ENCODE assay signal across 17 cellular contexts in genomic region chr3:23201154-23201838, GRCh38. TPM values are rescaled to one million over a fixed set of nuclear protein-coding genes. Genes with fewer than 3 reads are reported as not detected.
A peak's percentile ranks its signal among the peaks of the same experiment; 100 is the strongest.
DNase-seq lines count a peak whose midpoint lies in the region; ATAC-seq, FAIRE-seq and TF ChIP-seq lines count a peak whose summit lies in the region.
"Had no signal": no experiment of that assay in that cellular context is flagged by ENCODE, and none has a peak within 500 bp of the region (broad histone marks: within the 10 kb centered on the region; RNA-seq: fewer than 3 reads in every experiment).

No MANE protein-coding gene starts in this region.

- no peaks in the 10 kb centered on the region for H3K9me3 Mint-ChIP-seq in activated CD4-positive, alpha-beta T cell treated with anti-CD3 and anti-CD28 coated beads, Interleukin-2, amount 10 ng/mL, durations not matched to agents 7 days and 5 days
- H3K9me3 Mint-ChIP-seq in activated CD4-positive, alpha-beta memory T cell treated with anti-CD3 and anti-CD28 coated beads, Interleukin-2, amount 10 ng/mL, durations not matched to agents 7 days and 5 days = no peaks in the 10 kb centered on the region
- H3K9me3 Mint-ChIP-seq in endodermal cell = no peaks in the 10 kb centered on the region
- no peaks in the 10 kb centered on the region for H3K9me3 Mint-ChIP-seq in progenitor cell of endocrine pancreas (ENCODE audit: low read depth)

- no peak overlapping the region for H3K4me3 ChIP-seq in endodermal cell (ENCODE audit: low read length)
- H3K4me3 ChIP-seq: lung had no signal

- TF ChIP-seq CTCF in endodermal cell (conservative IDR thresholded peaks at IDR 0.05) = no peak
- no peak for TF ChIP-seq CTCF in progenitor cell of endocrine pancreas (IDR thresholded peaks at IDR 0.05; ENCODE audit: unreplicated experiment)

- no peak overlapping the region for H3K27ac Mint-ChIP-seq in activated CD4-positive, alpha-beta T cell treated with anti-CD3 and anti-CD28 coated beads, Interleukin-2, amount 10 ng/mL, durations not matched to agents 7 days and 5 days
- no peak overlapping the region for H3K27ac Mint-ChIP-seq in activated CD4-positive, alpha-beta memory T cell treated with anti-CD3 and anti-CD28 coated beads, Interleukin-2, amount 10 ng/mL, durations not matched to agents 7 days and 5 days
- no peak overlapping the region for H3K27ac Mint-ChIP-seq in endodermal cell
- H3K27ac Mint-ChIP-seq in progenitor cell of endocrine pancreas = no peak overlapping the region
- H3K27ac Mint-ChIP-seq: activated CD8-positive, alpha-beta memory T cell treated with anti-CD3 and anti-CD28 coated beads, Interleukin-2, amount 10 ng/mL, durations not matched to agents 7 days and 5 days had no signal

- no peaks in the 10 kb centered on the region for H3K9me3 ChIP-seq in endodermal cell (ENCODE audit: control insufficient read depth, low read length)
- H3K9me3 ChIP-seq: neutrophil, sigmoid colon, tibial artery had no signal

- WGBS in endodermal cell (ENCODE audit: insufficient coverage in 1 of 2, insufficient read length in 1 of 2), 2 experiments = 90 to 95% methylated on average over 5 to 10 of the region's 10 CpGs

- H3K27ac ChIP-seq in endodermal cell (ENCODE audit: low read depth, low read length) = no peak overlapping the region
- H3K27ac ChIP-seq: neutrophil had no signal

- POLR2A ChIA-PET in activated CD4-positive, alpha-beta T cell treated with anti-CD3 and anti-CD28 coated beads, Interleukin-2, amount 10 ng/mL, durations not matched to agents 7 days and 5 days (lab: Charles Lee) = no interaction called here
- POLR2A ChIA-PET in activated CD4-positive, alpha-beta memory T cell treated with anti-CD3 and anti-CD28 coated beads, Interleukin-2, amount 10 ng/mL, durations not matched to agents 7 days and 5 days (lab: Charles Lee) = no interaction called here

- H3K27me3 ChIP-seq in endodermal cell (ENCODE audit: control insufficient read depth, insufficient read depth, low read length, poor library complexity, severe bottlenecking) = peaks cover 29% of the 10 kb centered on the region
- H3K27me3 ChIP-seq: sigmoid colon, tibial artery had no signal

- H3K27me3 Mint-ChIP-seq in activated CD4-positive, alpha-beta T cell treated with anti-CD3 and anti-CD28 coated beads, Interleukin-2, amount 10 ng/mL, durations not matched to agents 7 days and 5 days = peaks cover 30% of the 10 kb centered on the region
- H3K27me3 Mint-ChIP-seq in activated CD4-positive, alpha-beta memory T cell treated with anti-CD3 and anti-CD28 coated beads, Interleukin-2, amount 10 ng/mL, durations not matched to agents 7 days and 5 days = peaks cover 31% of the 10 kb centered on the region
- H3K27me3 Mint-ChIP-seq in endodermal cell (ENCODE audit: insufficient read depth) (peaks cover 50% of the 10 kb centered on the region), progenitor cell of endocrine pancreas (peaks cover 43% of the 10 kb centered on the region)

- H3K9ac ChIP-seq in endodermal cell (ENCODE audit: extremely low read depth, low read length, poor library complexity, severe bottlenecking) = no peak overlapping the region

- DNase-seq in activated CD4-positive, alpha-beta T cell treated with anti-CD3 and anti-CD28 coated beads, Interleukin-2, amount 10 ng/mL, durations not matched to agents 7 days and 5 days = no peak
- DNase-seq in activated CD4-positive, alpha-beta T cell treated with anti-CD3 and anti-CD28 coated beads, Interleukin-2, amount 50 U/mL, for 1 hour = no peak
- no peak for DNase-seq in activated CD4-positive, alpha-beta memory T cell treated with anti-CD3 and anti-CD28 coated beads, Interleukin-2, amount 10 ng/mL, durations not matched to agents 7 days and 5 days
- no peak for DNase-seq in endodermal cell
- no peak for DNase-seq in progenitor cell of endocrine pancreas (ENCODE audit: low spot score, unreplicated experiment)
- no peak for DNase-seq in frontal cortex (ENCODE audit: low spot score in 2 of 2)
- DNase-seq: activated CD8-positive, alpha-beta memory T cell treated with anti-CD3 and anti-CD28 coated beads, Interleukin-2, amount 10 ng/mL, durations not matched to agents 7 days and 5 days; NCI-H82; sigmoid colon; stimulated activated CD4-positive, alpha-beta T cell treated with anti-CD3 and anti-CD28 coated beads, Interleukin-2, amount 100 ng/mL, for 24 hours; tibial artery had no signal

- FAIRE-seq in frontal cortex (lab: Jason Lieb, UNC) = no peak
- FAIRE-seq: A204.1, H1 had no signal

- peaks cover 9% of the 10 kb centered on the region for H3K4me1 Mint-ChIP-seq in activated CD4-positive, alpha-beta T cell treated with anti-CD3 and anti-CD28 coated beads, Interleukin-2, amount 10 ng/mL, durations not matched to agents 7 days and 5 days
- H3K4me1 Mint-ChIP-seq in activated CD4-positive, alpha-beta memory T cell treated with anti-CD3 and anti-CD28 coated beads, Interleukin-2, amount 10 ng/mL, durations not matched to agents 7 days and 5 days = peaks cover 10% of the 10 kb centered on the region
- H3K4me1 Mint-ChIP-seq in endodermal cell (peaks cover 20% of the 10 kb centered on the region), progenitor cell of endocrine pancreas (ENCODE audit: low read depth) (peaks cover 5% of the 10 kb centered on the region)

- peak overlapping the region; percentile 70 for H3K4me3 Mint-ChIP-seq in activated CD4-positive, alpha-beta T cell treated with anti-CD3 and anti-CD28 coated beads, Interleukin-2, amount 10 ng/mL, durations not matched to agents 7 days and 5 days
- peak overlapping the region; percentile 18 for H3K4me3 Mint-ChIP-seq in activated CD4-positive, alpha-beta memory T cell treated with anti-CD3 and anti-CD28 coated beads, Interleukin-2, amount 10 ng/mL, durations not matched to agents 7 days and 5 days
- H3K4me3 Mint-ChIP-seq in endodermal cell (peak overlapping the region; percentile 78), progenitor cell of endocrine pancreas (ENCODE audit: low read depth) (peak overlapping the region; percentile 82)
- H3K4me3 Mint-ChIP-seq: activated CD8-positive, alpha-beta memory T cell treated with anti-CD3 and anti-CD28 coated beads, Interleukin-2, amount 10 ng/mL, durations not matched to agents 7 days and 5 days had no signal

- no peak for ATAC-seq in GM21390 (IDR thresholded peaks at IDR 0.05; ENCODE audit: unreplicated experiment)
- no peak for ATAC-seq in GM19328 (IDR thresholded peaks at IDR 0.05; ENCODE audit: unreplicated experiment)
- ATAC-seq: activated CD8-positive, alpha-beta memory T cell treated with anti-CD3 and anti-CD28 coated beads, Interleukin-2, amount 10 ng/mL, durations not matched to agents 7 days and 5 days had no signal

- H3K36me3 Mint-ChIP-seq in activated CD4-positive, alpha-beta T cell treated with anti-CD3 and anti-CD28 coated beads, Interleukin-2, amount 10 ng/mL, durations not matched to agents 7 days and 5 days (ENCODE audit: low read depth) = no peaks in the 10 kb centered on the region
- no peaks in the 10 kb centered on the region for H3K36me3 Mint-ChIP-seq in activated CD4-positive, alpha-beta memory T cell treated with anti-CD3 and anti-CD28 coated beads, Interleukin-2, amount 10 ng/mL, durations not matched to agents 7 days and 5 days (ENCODE audit: low read depth)
- no peaks in the 10 kb centered on the region for H3K36me3 Mint-ChIP-seq in endodermal cell (ENCODE audit: low read depth)
- no peaks in the 10 kb centered on the region for H3K36me3 Mint-ChIP-seq in progenitor cell of endocrine pancreas (ENCODE audit: insufficient read depth)
- H3K36me3 Mint-ChIP-seq: activated CD8-positive, alpha-beta memory T cell treated with anti-CD3 and anti-CD28 coated beads, Interleukin-2, amount 10 ng/mL, durations not matched to agents 7 days and 5 days had no signal

- H3K36me3 ChIP-seq in endodermal cell (ENCODE audit: control insufficient read depth, insufficient read depth, low read length) = no peaks in the 10 kb centered on the region
- H3K36me3 ChIP-seq: neutrophil, sigmoid colon had no signal

- peaks cover 15% of the 10 kb centered on the region for H3K4me1 ChIP-seq in endodermal cell (ENCODE audit: control insufficient read depth, insufficient read depth, low read length)

- CTCF ChIA-PET in activated CD4-positive, alpha-beta T cell treated with anti-CD3 and anti-CD28 coated beads, Interleukin-2, amount 10 ng/mL, durations not matched to agents 7 days and 5 days (lab: Charles Lee) = interaction anchor here (0.6 kb wide), 1 partner anchor 20 kb away, joined by 3 read pairs; no protein-coding TSS in a partner anchor
- CTCF ChIA-PET in activated CD4-positive, alpha-beta memory T cell treated with anti-CD3 and anti-CD28 coated beads, Interleukin-2, amount 10 ng/mL, durations not matched to agents 7 days and 5 days (lab: Charles Lee) = no interaction called here

RNA-seq across cellular contexts. Expression of gene UBE2E2, which starts 1.8 kb away (rescaled TPM):
- total RNA-seq in activated CD4-positive, alpha-beta T cell treated with anti-CD3 and anti-CD28 coated beads, Interleukin-2, amount 10 ng/mL, durations not matched to agents 7 days and 5 days = 1 to 10 TPM; 1.7 to 4.7 TPM
- 1 to 10 TPM in 1 of 2 experiments, under 1 TPM in 1; 0.55 to 1.3 TPM for total RNA-seq in activated CD4-positive, alpha-beta memory T cell treated with anti-CD3 and anti-CD28 coated beads, Interleukin-2, amount 10 ng/mL, durations not matched to agents 7 days and 5 days
- total RNA-seq in endodermal cell (10 to 100 TPM; 23.2 to 34.5 TPM), progenitor cell of endocrine pancreas (32.5 and 41.5 TPM in 2 replicates), frontal cortex (54.2 TPM)
- polyA plus RNA-seq in endodermal cell (2013, experiment 1 of 2) = 41.5 TPM
- 40.2 TPM for polyA plus RNA-seq in endodermal cell (2013, experiment 2 of 2)

Comparison
In these comparisons a context has a peak if more than half of its experiments do, and no peak if none do; other contexts are left out.
1. H3K4me3 Mint-ChIP-seq: peak in every context shown above with its lines; median percentile 82 in progenitor cell of endocrine pancreas; 78 in endodermal cell; 70 in activated CD4-positive, alpha-beta T cell treated with anti-CD3 and anti-CD28 coated beads, Interleukin-2, amount 10 ng/mL, durations not matched to agents 7 days and 5 days; 18 in activated CD4-positive, alpha-beta memory T cell treated with anti-CD3 and anti-CD28 coated beads, Interleukin-2, amount 10 ng/mL, durations not matched to agents 7 days and 5 days.